Comparison of ENCODE assay signal across 1 cellular context in genomic region chr20:31547017-31547675, GRCh38.
TF ChIP-seq lines count a peak whose summit lies in the region.

No MANE protein-coding gene starts in this region.

TF ChIP-seq in WTC11, 78 proteins besides CTCF, POLR2A, EP300 and RAD21 (continued from another document):
- no peak for TF ChIP-seq ZNF532 (CRISPR knock-in tag; IDR thresholded peaks at IDR 0.05; ENCODE audit: borderline replicate concordance)
- TF ChIP-seq FOXJ3 (CRISPR knock-in tag; IDR thresholded peaks at IDR 0.05; ENCODE audit: borderline replicate concordance), result no peak
- TF ChIP-seq KAT7 (CRISPR knock-in tag; IDR thresholded peaks at IDR 0.05; ENCODE audit: borderline replicate concordance), result no peak
- no peak for TF ChIP-seq ZNF416 (CRISPR knock-in tag; IDR thresholded peaks at IDR 0.05)
- TF ChIP-seq, protein P1, sequence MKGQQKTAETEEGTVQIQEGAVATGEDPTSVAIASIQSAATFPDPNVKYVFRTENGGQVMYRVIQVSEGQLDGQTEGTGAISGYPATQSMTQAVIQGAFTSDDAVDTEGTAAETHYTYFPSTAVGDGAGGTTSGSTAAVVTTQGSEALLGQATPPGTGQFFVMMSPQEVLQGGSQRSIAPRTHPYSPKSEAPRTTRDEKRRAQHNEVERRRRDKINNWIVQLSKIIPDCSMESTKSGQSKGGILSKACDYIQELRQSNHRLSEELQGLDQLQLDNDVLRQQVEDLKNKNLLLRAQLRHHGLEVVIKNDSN (CRISPR knock-in tag; IDR thresholded peaks at IDR 0.05), result peak; percentile 23; the same call in 1 of the 2 replicates
- TF ChIP-seq, protein P2, sequence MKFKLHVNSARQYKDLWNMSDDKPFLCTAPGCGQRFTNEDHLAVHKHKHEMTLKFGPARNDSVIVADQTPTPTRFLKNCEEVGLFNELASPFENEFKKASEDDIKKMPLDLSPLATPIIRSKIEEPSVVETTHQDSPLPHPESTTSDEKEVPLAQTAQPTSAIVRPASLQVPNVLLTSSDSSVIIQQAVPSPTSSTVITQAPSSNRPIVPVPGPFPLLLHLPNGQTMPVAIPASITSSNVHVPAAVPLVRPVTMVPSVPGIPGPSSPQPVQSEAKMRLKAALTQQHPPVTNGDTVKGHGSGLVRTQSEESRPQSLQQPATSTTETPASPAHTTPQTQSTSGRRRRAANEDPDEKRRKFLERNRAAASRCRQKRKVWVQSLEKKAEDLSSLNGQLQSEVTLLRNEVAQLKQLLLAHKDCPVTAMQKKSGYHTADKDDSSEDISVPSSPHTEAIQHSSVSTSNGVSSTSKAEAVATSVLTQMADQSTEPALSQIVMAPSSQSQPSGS (CRISPR knock-in tag; IDR thresholded peaks at IDR 0.05; ENCODE audit: borderline replicate concordance, low read depth), result no peak
- no peak for TF ChIP-seq ZNF317 (CRISPR knock-in tag; IDR thresholded peaks at IDR 0.05; ENCODE audit: borderline replicate concordance, low read depth)
- no peak for TF ChIP-seq IRF1 (CRISPR knock-in tag; IDR thresholded peaks at IDR 0.05)
- TF ChIP-seq MLX (CRISPR knock-in tag; IDR thresholded peaks at IDR 0.05), result no peak
- TF ChIP-seq CREM (CRISPR knock-in tag; IDR thresholded peaks at IDR 0.05), result peak; percentile 91
- no peak for TF ChIP-seq TEAD4 (CRISPR knock-in tag; IDR thresholded peaks at IDR 0.05)
- 0 out of 2 replicates have a peak, but pooled peaks have one; percentile 35 for TF ChIP-seq JUN (CRISPR knock-in tag; IDR thresholded peaks at IDR 0.05)
- no peak for TF ChIP-seq ZNF138 (CRISPR knock-in tag; conservative IDR thresholded peaks at IDR 0.05)
- TF ChIP-seq ZNF219 (CRISPR knock-in tag; IDR thresholded peaks at IDR 0.05; ENCODE audit: borderline replicate concordance), result no peak
- TF ChIP-seq TEAD1 (CRISPR knock-in tag; IDR thresholded peaks at IDR 0.05), result no peak
- TF ChIP-seq SP1 (CRISPR knock-in tag; conservative IDR thresholded peaks at IDR 0.05), result peak; percentile 50; the same call in 1 of the 2 replicates
- TF ChIP-seq, protein P3, sequence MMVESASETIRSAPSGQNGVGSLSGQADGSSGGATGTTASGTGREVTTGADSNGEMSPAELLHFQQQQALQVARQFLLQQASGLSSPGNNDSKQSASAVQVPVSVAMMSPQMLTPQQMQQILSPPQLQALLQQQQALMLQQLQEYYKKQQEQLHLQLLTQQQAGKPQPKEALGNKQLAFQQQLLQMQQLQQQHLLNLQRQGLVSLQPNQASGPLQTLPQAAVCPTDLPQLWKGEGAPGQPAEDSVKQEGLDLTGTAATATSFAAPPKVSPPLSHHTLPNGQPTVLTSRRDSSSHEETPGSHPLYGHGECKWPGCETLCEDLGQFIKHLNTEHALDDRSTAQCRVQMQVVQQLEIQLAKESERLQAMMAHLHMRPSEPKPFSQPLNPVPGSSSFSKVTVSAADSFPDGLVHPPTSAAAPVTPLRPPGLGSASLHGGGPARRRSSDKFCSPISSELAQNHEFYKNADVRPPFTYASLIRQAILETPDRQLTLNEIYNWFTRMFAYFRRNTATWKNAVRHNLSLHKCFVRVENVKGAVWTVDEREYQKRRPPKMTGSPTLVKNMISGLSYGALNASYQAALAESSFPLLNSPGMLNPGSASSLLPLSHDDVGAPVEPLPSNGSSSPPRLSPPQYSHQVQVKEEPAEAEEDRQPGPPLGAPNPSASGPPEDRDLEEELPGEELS (CRISPR knock-in tag; IDR thresholded peaks at IDR 0.05), result 0 out of 2 replicates have a peak, but pooled peaks have one; percentile 46
- TF ChIP-seq ETV6 (CRISPR knock-in tag; IDR thresholded peaks at IDR 0.05), result no peak
TF ChIP-seq in WTC11: peak in this region for 11.
